In the genomic region with DNA sequence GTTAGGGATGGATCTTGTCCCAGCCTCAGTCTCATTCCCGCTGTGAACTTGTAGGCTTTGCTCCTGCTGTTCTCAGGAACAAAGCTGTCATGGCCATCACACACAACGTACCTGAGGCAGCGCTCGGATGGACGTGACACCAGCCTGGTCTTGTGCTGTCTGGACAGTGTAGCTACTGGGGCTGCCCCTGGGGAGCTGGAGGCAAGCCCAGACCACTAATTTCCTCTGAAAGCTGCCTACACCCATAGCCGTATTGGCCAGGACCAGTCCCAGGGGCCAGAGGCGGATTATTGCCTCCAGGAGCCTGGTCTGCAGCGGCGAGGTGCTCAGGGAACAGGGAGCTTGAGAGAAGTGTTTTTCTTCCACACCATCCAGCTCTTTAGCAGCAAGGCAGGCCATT, we compare ENCODE assay signal across 21 cellular contexts. TPM values are rescaled to one million over a fixed set of nuclear protein-coding genes. Genes with fewer than 3 reads are reported as not detected.
DNase-seq lines count a peak whose midpoint lies in the region; ATAC-seq and TF ChIP-seq lines count a peak whose summit lies in the region.
"Had no signal": no experiment of that assay in that cellular context is flagged by ENCODE, and none has a peak within 500 bp of the region (broad histone marks: within the 10 kb centered on the region; RNA-seq: fewer than 3 reads in every experiment).

No MANE protein-coding gene starts in this region.

- H3K36me3 Mint-ChIP-seq in chondrocyte (ENCODE audit: low read depth): peaks cover 21% of the 10 kb centered on the region
- H3K36me3 Mint-ChIP-seq in activated CD4-positive, alpha-beta T cell treated with anti-CD3 and anti-CD28 coated beads, Interleukin-2, amount 10 ng/mL, durations not matched to agents 24 days and 14 days (ENCODE audit: low read depth): peaks cover 57% of the 10 kb centered on the region

- no peak for TF ChIP-seq CTCF in heart right ventricle (IDR thresholded peaks at IDR 0.05)
- TF ChIP-seq CTCF in chondrocyte (IDR thresholded peaks at IDR 0.05): no peak
- no peak for TF ChIP-seq CTCF in upper lobe of right lung (IDR thresholded peaks at IDR 0.05)

- H3K36me3 ChIP-seq in heart right ventricle (peaks cover 0 to 98% (median 39%) of the 10 kb centered on the region in 9 donors), upper lobe of right lung (peaks cover 75% of the 10 kb centered on the region)

- peak in 6 of 8 donors; percentile 21 to 48 (median 28) for ATAC-seq in heart right ventricle
- ATAC-seq in Right ventricle myocardium inferior: no peak
- no peak for ATAC-seq in upper lobe of right lung
- no peak for ATAC-seq in GM18861 (IDR thresholded peaks at IDR 0.05; ENCODE audit: unreplicated experiment)
- ATAC-seq: CD8-positive, alpha-beta T cell had no signal

- no peaks in the 10 kb centered on the region for H3K27me3 ChIP-seq in heart right ventricle
- no peaks in the 10 kb centered on the region for H3K27me3 ChIP-seq in upper lobe of right lung

- H3K4me3 Mint-ChIP-seq in chondrocyte (ENCODE audit: unreplicated experiment): no peak overlapping the region
- no peak overlapping the region for H3K4me3 Mint-ChIP-seq in activated CD4-positive, alpha-beta T cell treated with anti-CD3 and anti-CD28 coated beads, Interleukin-2, amount 10 ng/mL, durations not matched to agents 24 days and 14 days
- H3K4me3 Mint-ChIP-seq: B cell; CD8-positive, alpha-beta T cell had no signal

- peaks cover 14% of the 10 kb centered on the region for H3K4me1 Mint-ChIP-seq in chondrocyte (ENCODE audit: low read depth)
- peaks cover 2% of the 10 kb centered on the region for H3K4me1 Mint-ChIP-seq in activated CD4-positive, alpha-beta T cell treated with anti-CD3 and anti-CD28 coated beads, Interleukin-2, amount 10 ng/mL, durations not matched to agents 24 days and 14 days
- H3K4me1 Mint-ChIP-seq: B cell had no signal

- no peaks in the 10 kb centered on the region for H3K9me3 Mint-ChIP-seq in chondrocyte (ENCODE audit: low read depth)
- H3K9me3 Mint-ChIP-seq in activated CD4-positive, alpha-beta T cell treated with anti-CD3 and anti-CD28 coated beads, Interleukin-2, amount 10 ng/mL, durations not matched to agents 24 days and 14 days: no peaks in the 10 kb centered on the region
- H3K9me3 Mint-ChIP-seq: CD8-positive, alpha-beta T cell had no signal

- DNase-seq in heart right ventricle: no peak
- no peak for DNase-seq in Right ventricle myocardium inferior (ENCODE audit: missing footprints)
- DNase-seq in chondrocyte (ENCODE audit: low spot score): peak; percentile 60
- DNase-seq in iPS-NIHi7 (ENCODE audit: extremely low spot score): peak; percentile 2
- peak; percentile 37 for DNase-seq in upper lobe of right lung
- no peak for DNase-seq in GF-D8 (lab: John Stamatoyannopoulos, UW)
- no peak for DNase-seq in activated CD4-positive, alpha-beta T cell treated with anti-CD3 and anti-CD28 coated beads, Interleukin-2, amount 10 ng/mL, durations not matched to agents 24 days and 14 days
- DNase-seq: ACHN; CD8-positive, alpha-beta T cell; DND-41; GDM1; Karpas-422; MM.1S; NCI-H1105; NCI-H1694 treated with DMSO at 0.1 percent for 48 hours; NCI-H2171; NCI-H446 treated with DMSO at 0.1 percent for 48 hours; NCI-H774; SHP77 had no signal

- 55 to 78% methylated on average over 9 of the region's 9 CpGs for WGBS in heart right ventricle, 2 donors

- H3K4me1 ChIP-seq in heart right ventricle: peaks cover 0 to 14% (median 0%) of the 10 kb centered on the region in 9 donors
- no peaks in the 10 kb centered on the region for H3K4me1 ChIP-seq in upper lobe of right lung

- H3K9me3 ChIP-seq in heart right ventricle (no peaks in the 10 kb centered on the region), upper lobe of right lung (no peaks in the 10 kb centered on the region)

- intact Hi-C loops in heart right ventricle (cut with DNase I): no loop called here
- intact Hi-C loops in Right ventricle myocardium inferior (cut with DNase I): no loop called here
- intact Hi-C loops in upper lobe of right lung (cut with DNase I): no loop called here
- intact Hi-C loops in activated CD4-positive, alpha-beta T cell treated with anti-CD3 and anti-CD28 coated beads, Interleukin-2, amount 10 ng/mL, durations not matched to agents 24 days and 14 days (cut with micrococcal nuclease): no loop called here

- H3K4me3 ChIP-seq in heart right ventricle (no peak overlapping the region), upper lobe of right lung (no peak overlapping the region)

- no peaks in the 10 kb centered on the region for H3K27me3 Mint-ChIP-seq in chondrocyte (ENCODE audit: low read depth)
- no peaks in the 10 kb centered on the region for H3K27me3 Mint-ChIP-seq in activated CD4-positive, alpha-beta T cell treated with anti-CD3 and anti-CD28 coated beads, Interleukin-2, amount 10 ng/mL, durations not matched to agents 24 days and 14 days
- H3K27me3 Mint-ChIP-seq: B cell had no signal

- no peak overlapping the region for H3K27ac ChIP-seq in heart right ventricle
- no peak overlapping the region for H3K27ac ChIP-seq in upper lobe of right lung

- no peak overlapping the region for H3K27ac Mint-ChIP-seq in chondrocyte (ENCODE audit: unreplicated experiment)
- no peak overlapping the region for H3K27ac Mint-ChIP-seq in activated CD4-positive, alpha-beta T cell treated with anti-CD3 and anti-CD28 coated beads, Interleukin-2, amount 10 ng/mL, durations not matched to agents 24 days and 14 days
- H3K27ac Mint-ChIP-seq: B cell; CD8-positive, alpha-beta T cell had no signal

RNA-seq across cellular contexts. Expression of gene ZNHIT3, which starts 11.7 kb away (rescaled TPM):
- total RNA-seq in heart right ventricle (10 to 100 TPM; 17.1 to 27.0 (median 23.0) TPM), Right ventricle myocardium inferior (21.3 TPM), chondrocyte (24.7 to 25.9 TPM (median 25.2 TPM) in 3 replicates), upper lobe of right lung (29.0 TPM)
- polyA plus RNA-seq in heart right ventricle: 10 to 100 TPM; 12.0 to 34.0 TPM
- total RNA-seq in activated CD4-positive, alpha-beta T cell treated with anti-CD3 and anti-CD28 coated beads, Interleukin-2, amount 10 ng/mL, durations not matched to agents 24 days and 14 days: 47.3 and 48.5 TPM in 2 replicates

RNA-seq across cellular contexts. Expression of gene MYO19, which starts 36.5 kb away (rescaled TPM):
- 10 to 100 TPM in 9 of 10 donors, 1 to 10 TPM in 1; 8.8 to 22.9 (median 13.9) TPM for total RNA-seq in heart right ventricle
- polyA plus RNA-seq in heart right ventricle: 10 to 100 TPM; 15.6 to 40.4 TPM
- total RNA-seq in Right ventricle myocardium inferior: 16.1 TPM
- total RNA-seq in chondrocyte: 51.5 to 75.6 TPM (median 52.6 TPM) in 3 replicates
- total RNA-seq in upper lobe of right lung: 36.8 TPM
- total RNA-seq in activated CD4-positive, alpha-beta T cell treated with anti-CD3 and anti-CD28 coated beads, Interleukin-2, amount 10 ng/mL, durations not matched to agents 24 days and 14 days: 167 and 172 TPM in 2 replicates

RNA-seq across cellular contexts. Expression of gene PIGW, which starts 36.6 kb away (rescaled TPM):
- total RNA-seq in heart right ventricle: 10 to 100 TPM in 1 of 10 donors, 1 to 10 TPM in 9; 4.0 to 10.2 (median 6.5) TPM
- polyA plus RNA-seq in heart right ventricle: 1 to 10 TPM; 2.5 to 5.1 TPM
- 5.8 TPM for total RNA-seq in Right ventricle myocardium inferior
- total RNA-seq in chondrocyte: 10.5 to 15.4 TPM (median 11.0 TPM) in 3 replicates
- total RNA-seq in upper lobe of right lung: 8.6 TPM
- total RNA-seq in activated CD4-positive, alpha-beta T cell treated with anti-CD3 and anti-CD28 coated beads, Interleukin-2, amount 10 ng/mL, durations not matched to agents 24 days and 14 days: 30.4 and 30.5 TPM in 2 replicates

RNA-seq across cellular contexts. Expression of gene GGNBP2, which starts 46.6 kb away (rescaled TPM):
- total RNA-seq in heart right ventricle: 10 to 100 TPM; 35.6 to 51.2 (median 48.1) TPM
- 10 to 100 TPM; 25.9 to 41.3 TPM for polyA plus RNA-seq in heart right ventricle
- total RNA-seq in Right ventricle myocardium inferior: 44.5 TPM
- 62.7 to 70.8 TPM (median 68.2 TPM) in 3 replicates for total RNA-seq in chondrocyte
- total RNA-seq in upper lobe of right lung: 81.7 TPM
- 70.2 and 75.3 TPM in 2 replicates for total RNA-seq in activated CD4-positive, alpha-beta T cell treated with anti-CD3 and anti-CD28 coated beads, Interleukin-2, amount 10 ng/mL, durations not matched to agents 24 days and 14 days

Comparison
In these comparisons a context has a peak if more than half of its experiments do, and no peak if none do; other contexts are left out.
1. ATAC-seq: peak in heart right ventricle (6 of 8); none in Right ventricle myocardium inferior (single experiment), upper lobe of right lung (single experiment) and GM18861 (single experiment).
2. DNase-seq: peak in chondrocyte (single experiment), iPS-NIHi7 (single experiment) and upper lobe of right lung (single experiment); none in heart right ventricle (0 of 2), Right ventricle myocardium inferior (single experiment), GF-D8 (single experiment) and activated CD4-positive, alpha-beta T cell treated with anti-CD3 and anti-CD28 coated beads, Interleukin-2, amount 10 ng/mL, durations not matched to agents 24 days and 14 days (single experiment).